In the genomic region with DNA sequence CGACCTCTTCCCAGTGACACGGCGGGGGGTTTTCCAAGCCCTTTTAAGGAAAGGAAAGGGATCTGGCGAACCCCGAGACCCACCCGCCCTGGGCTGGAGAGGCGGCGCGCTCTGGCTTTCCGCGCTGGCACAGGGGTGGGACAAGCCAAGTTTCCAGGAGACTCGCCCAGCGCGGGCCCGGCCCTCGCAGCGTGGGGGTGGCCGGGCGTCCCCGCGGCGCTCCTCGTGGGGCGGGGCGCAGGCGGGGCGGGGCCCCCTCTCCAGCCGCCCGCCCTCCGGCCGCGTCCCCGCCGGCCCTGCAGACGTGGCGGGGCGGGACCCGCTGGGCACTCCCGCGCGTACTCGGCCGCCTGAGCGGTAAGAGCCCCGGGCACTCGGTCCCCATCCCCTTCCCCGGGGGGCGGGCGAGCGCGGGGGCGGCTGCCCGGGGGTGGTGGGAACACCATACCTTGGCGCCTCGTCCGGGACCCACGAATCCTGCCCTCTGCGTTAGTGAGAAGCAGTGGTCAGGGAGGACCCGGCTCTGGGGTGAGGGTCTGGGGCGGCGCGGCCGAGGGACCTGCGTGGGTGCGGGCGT, we compare ENCODE assay signal across 8 cellular contexts. TPM values are rescaled to one million over a fixed set of nuclear protein-coding genes. Genes with fewer than 3 reads are reported as not detected.
DNase-seq lines count a peak whose midpoint lies in the region; ATAC-seq and TF ChIP-seq lines count a peak whose summit lies in the region.

A gene (plus strand): TSS at position 329 of the 577 bp plus-strand sequence. CDS start 10,273 bp downstream, outside the sequence.

- TF ChIP-seq CTCF in AG04450 (IDR thresholded peaks at IDR 0.05; ENCODE audit: low read depth, low read length): no peak
- TF ChIP-seq CTCF in GM13976 (IDR thresholded peaks at IDR 0.05; ENCODE audit: borderline replicate concordance, control extremely low read depth, extremely low read depth, insufficient read depth, missing control alignments): no peak
- TF ChIP-seq CTCF in fibroblast of villous mesenchyme (IDR thresholded peaks at IDR 0.05; ENCODE audit: insufficient read depth, low read depth, low read length): no peak

- peak within 1 kb of the TSS in 5 of 6 donors; percentile 17 to 92 (median 72) for H3K27ac Mint-ChIP-seq in naive B cell

- ATAC-seq in HG02763 (IDR thresholded peaks at IDR 0.05; ENCODE audit: unreplicated experiment): peak; percentile 90
- ATAC-seq in naive B cell (ENCODE audit: low read depth in 2 of 2): peak; percentile 88 to 92

- no peak for DNase-seq in AG04450 (ENCODE audit: low read depth, low spot score)
- DNase-seq in GM13976 (ENCODE audit: low spot score): peak; percentile 94
- DNase-seq in NCI-H2227 (lab: John Stamatoyannopoulos, UW; ENCODE audit: unreplicated experiment): peak; percentile 72
- DNase-seq in activated gamma-delta T cell treated with Interleukin-2 at 50 U/mL for 16 hours: peak; percentile 6
- DNase-seq in fibroblast of villous mesenchyme (ENCODE audit: low read depth): peak; percentile 84
- peak; percentile 44 for DNase-seq in naive B cell

- no peaks in the 10 kb centered on the region for H3K4me1 ChIP-seq in urinary bladder (ENCODE audit: insufficient read depth)

- H3K36me3 Mint-ChIP-seq in naive B cell: no peaks in the 10 kb centered on the region

- in situ Hi-C loops in GM13976 (cut with MboI; ENCODE audit: low sequenced_read_pairs, unreplicated experiment): no loop called here

- CTCF ChIA-PET in AG04450 (lab: Charles Lee): interaction anchor here (0.5 to 1.4 kb wide), 3 partner anchors 12 to 108 kb away, joined by 4 to 5 read pairs (median 4); a partner anchor contains a TSS

- peaks cover 6% of the 10 kb centered on the region; the same call in 1 of the 2 replicates for H3K9me3 ChIP-seq in AG04450 (ENCODE audit: control insufficient read depth, insufficient read depth, low read length)

- H3K27ac ChIP-seq in AG04450 (ENCODE audit: low read depth, low read length): peak within 1 kb of the TSS; percentile 97
- peak within 1 kb of the TSS; percentile 90 for H3K27ac ChIP-seq in urinary bladder (ENCODE audit: low read depth)

- POLR2A ChIA-PET in AG04450 (lab: Yijun Ruan, JAX): interaction anchor here (0.7 to 2.0 kb wide), 3 partner anchors 12 to 22 kb away, joined by 3 to 8 read pairs (median 5); no protein-coding TSS in a partner anchor

- no peaks in the 10 kb centered on the region for H3K9me3 Mint-ChIP-seq in naive B cell

- H3K27me3 ChIP-seq in AG04450 (ENCODE audit: control insufficient read depth, insufficient read depth, low read length): no peaks in the 10 kb centered on the region

- H3K4me1 Mint-ChIP-seq in naive B cell: peaks cover 6 to 12% (median 8%) of the 10 kb centered on the region in 3 donors

- WGBS in urinary bladder: under 1% methylated on average over 66 of the region's 66 CpGs

- H3K4me3 Mint-ChIP-seq in naive B cell: peak within 1 kb of the TSS; percentile 83 to 91 (median 85)

- H3K4me3 ChIP-seq in AG04450 (ENCODE audit: low read depth, low read length) (peak within 1 kb of the TSS; percentile 97), fibroblast of villous mesenchyme (ENCODE audit: low read depth, low read length) (peak within 1 kb of the TSS; percentile 95), urinary bladder (ENCODE audit: low read depth, low read length) (peak within 1 kb of the TSS; percentile 78)

- H3K36me3 ChIP-seq in urinary bladder (ENCODE audit: insufficient read depth): no peaks in the 10 kb centered on the region

- no peaks in the 10 kb centered on the region for H3K27me3 Mint-ChIP-seq in naive B cell

RNA-seq across cellular contexts. Expression of the gene that starts here (rescaled TPM):
- 258 and 303 TPM in 2 replicates for polyA plus RNA-seq in AG04450 (2011; rRNA removed)
- polyA minus RNA-seq in AG04450 (2011; rRNA and poly(A)+ RNA removed): 487 and 548 TPM in 2 replicates
- total RNA-seq in fibroblast of villous mesenchyme: 426 and 471 TPM in 2 replicates
- polyA plus RNA-seq in naive B cell (ENCODE audit: low read depth in 6 of 6): under 1 TPM in 2 of 6 donors, not detected in 4; 0.16 to 0.43 TPM
- total RNA-seq in urinary bladder: 186 TPM
- 65.8 TPM for polyA plus RNA-seq in urinary bladder

Comparison
In these comparisons a context has a peak if more than half of its experiments do, and no peak if none do; other contexts are left out.
1. RNA of the gene that starts here (polyA plus RNA-seq): 258 to 303 TPM in AG04450 and 65.8 TPM in urinary bladder (single experiment); 0.16 to 0.43 TPM in naive B cell; every median in the first group is over 10 times any median in the second.
2. Peak in DNase-seq and ATAC-seq in naive B cell; RNA of the gene not detected or under 1 TPM.
3. Peak in every context shown above with its lines, with median percentiles within 50 percentile points of each other: H3K4me3 ChIP-seq.